Comparison of ENCODE assay signal across 8 cellular contexts in the genomic region with DNA sequence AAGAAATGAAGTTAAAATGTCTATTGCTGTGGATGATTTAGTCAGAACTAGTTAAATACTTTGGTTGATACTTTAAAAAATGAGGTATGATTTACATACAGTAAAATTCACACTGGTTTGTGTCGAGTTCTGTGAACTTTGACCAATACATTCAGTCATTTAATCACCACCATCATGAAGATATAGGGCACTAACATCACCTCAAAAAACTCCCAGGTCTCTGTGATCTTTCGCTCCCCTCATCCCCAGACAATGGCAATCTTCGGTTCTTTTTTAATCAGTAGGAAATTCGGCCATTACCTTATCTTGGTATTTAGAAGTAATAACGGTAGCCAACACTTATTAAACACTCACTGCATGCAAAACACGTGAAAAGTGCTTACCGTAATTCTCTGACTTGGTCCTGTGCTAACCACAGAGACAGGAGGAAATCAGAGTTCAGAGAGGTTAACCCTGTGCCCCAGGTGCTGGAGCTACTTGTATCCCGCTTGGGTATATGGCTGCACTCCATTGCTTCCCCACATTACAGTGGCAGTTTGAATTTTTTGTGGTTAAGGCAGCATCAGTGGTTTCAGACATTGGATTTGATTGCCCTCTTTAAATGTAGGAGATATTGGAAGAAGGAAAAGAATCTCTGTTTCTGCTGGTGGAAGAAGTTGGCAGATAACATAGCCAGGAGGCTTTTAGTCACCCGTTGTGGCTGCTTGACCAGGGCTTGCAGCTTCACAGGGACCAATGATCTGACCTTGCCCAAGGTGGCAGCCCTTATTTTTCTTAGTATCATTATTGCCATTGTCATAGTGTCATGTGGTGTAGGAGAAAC. TPM values are rescaled to one million over a fixed set of nuclear protein-coding genes. Genes with fewer than 3 reads are reported as not detected.
DNase-seq lines count a peak whose midpoint lies in the region; ATAC-seq and TF ChIP-seq lines count a peak whose summit lies in the region.

No MANE protein-coding gene starts in this region.

- H3F3A ChIP-seq in MM.1S (ENCODE audit: insufficient read depth, low read length), result peaks cover 11% of the 10 kb centered on the region

- H3K9me3 ChIP-seq in MM.1S (replicated peaks; ENCODE audit: insufficient read depth, low read length) (no peaks in the 10 kb centered on the region), right lobe of liver (no peaks in the 10 kb centered on the region), suprapubic skin (no peaks in the 10 kb centered on the region)

- intact Hi-C loops in right lobe of liver (cut with DNase I), result no loop called here

- TF ChIP-seq CTCF in MM.1S (IDR thresholded peaks at IDR 0.05; ENCODE audit: low read length), result no peak
- TF ChIP-seq CTCF in right lobe of liver (IDR thresholded peaks at IDR 0.05), result no peak
- no peak for TF ChIP-seq CTCF in suprapubic skin (IDR thresholded peaks at IDR 0.05)

- no peak overlapping the region for H2AFZ ChIP-seq in MM.1S (ENCODE audit: low read length)

- peak; percentile 42 for ATAC-seq in GM18508 (IDR thresholded peaks at IDR 0.05; ENCODE audit: insufficient read depth, unreplicated experiment)
- ATAC-seq in GM21786 (IDR thresholded peaks at IDR 0.05; ENCODE audit: unreplicated experiment), result peak; percentile 37
- ATAC-seq in right lobe of liver, result no peak

- H3K9ac ChIP-seq in MM.1S (ENCODE audit: low read length), result no peak overlapping the region

- H3K4me1 ChIP-seq in MM.1S (ENCODE audit: low read length), result peaks cover 15% of the 10 kb centered on the region
- peaks cover 0 to 7% (median 3%) of the 10 kb centered on the region in 4 donors for H3K4me1 ChIP-seq in right lobe of liver
- peaks cover 24% of the 10 kb centered on the region for H3K4me1 ChIP-seq in suprapubic skin

- TF ChIP-seq EP300 in suprapubic skin (IDR thresholded peaks at IDR 0.05), result no peak

- H3K27ac ChIP-seq in MM.1S (ENCODE audit: low read length) (no peak overlapping the region), right lobe of liver (peak overlapping the region in 2 of 3 donors; percentile 13 to 29), suprapubic skin (no peak overlapping the region)

- no peaks in the 10 kb centered on the region for H3K9me2 ChIP-seq in MM.1S (replicated peaks; ENCODE audit: insufficient read depth, low read length)

- DNase-seq in MM.1S, result peak; percentile 76
- no peak for DNase-seq in right lobe of liver
- DNase-seq in COR-L47 (lab: John Stamatoyannopoulos, UW), result no peak
- DNase-seq in hippocampal formation (lab: John Stamatoyannopoulos, UW), result no peak
- no peak for DNase-seq in DMS 273 (lab: John Stamatoyannopoulos, UW; ENCODE audit: unreplicated experiment)
- no peak for DNase-seq in suprapubic skin (ENCODE audit: low spot score in 2 of 2)

- no peaks in the 10 kb centered on the region for H3K36me3 ChIP-seq in MM.1S (replicated peaks; ENCODE audit: insufficient read depth, low read length)
- H3K36me3 ChIP-seq in right lobe of liver, result no peaks in the 10 kb centered on the region
- H3K36me3 ChIP-seq in suprapubic skin, result no peaks in the 10 kb centered on the region

- WGBS in right lobe of liver (ENCODE audit: insufficient coverage, low coverage, low lambda C conversion rate, missing lambda C conversion rate), result 37% methylated on average over 9 of the region's 9 CpGs
- WGBS in suprapubic skin, result 82% methylated on average over 9 of the region's 9 CpGs

- peak overlapping the region; percentile 86 for H3K4me2 ChIP-seq in MM.1S (ENCODE audit: low read depth, low read length)

- no peaks in the 10 kb centered on the region for H4K20me1 ChIP-seq in MM.1S (ENCODE audit: insufficient read depth, low read length)

- peaks cover 89% of the 10 kb centered on the region for H3K79me2 ChIP-seq in MM.1S (ENCODE audit: low read length)

- TF ChIP-seq POLR2A in right lobe of liver (IDR thresholded peaks at IDR 0.05) (no peak), suprapubic skin (IDR thresholded peaks at IDR 0.05) (no peak)

- H3K27me3 ChIP-seq in MM.1S (replicated peaks; ENCODE audit: insufficient read depth, low read length), result no peaks in the 10 kb centered on the region
- H3K27me3 ChIP-seq in right lobe of liver, result no peaks in the 10 kb centered on the region
- H3K27me3 ChIP-seq in suprapubic skin, result no peaks in the 10 kb centered on the region

- peak overlapping the region; percentile 98 for H3K4me3 ChIP-seq in MM.1S (ENCODE audit: low read length)
- H3K4me3 ChIP-seq in right lobe of liver, result no peak overlapping the region
- no peak overlapping the region for H3K4me3 ChIP-seq in suprapubic skin

RNA-seq across cellular contexts. Expression of gene PLCL2, which starts 4.2 kb away (rescaled TPM):
- total RNA-seq in right lobe of liver (1 to 10 TPM; 4.6 to 8.2 (median 6.9) TPM), suprapubic skin (1 to 10 TPM; 1.5 to 4.2 (median 1.9) TPM)

Comparison
In these comparisons a context has a peak if more than half of its experiments do, and no peak if none do; other contexts are left out.
1. ATAC-seq: peak in GM18508 (single experiment) and GM21786 (single experiment); none in right lobe of liver (0 of 4).
2. H3K27ac ChIP-seq: peak in right lobe of liver (2 of 3); none in MM.1S (single experiment) and suprapubic skin (single experiment).